8 cellular contexts compared by ENCODE assay signal in genomic region chr7:66921396-66921917, GRCh38. TPM values are rescaled to one million over a fixed set of nuclear protein-coding genes. Genes with fewer than 3 reads are reported as not detected.
A peak's percentile ranks its signal among the peaks of the same experiment; 100 is the strongest.
DNase-seq lines count a peak whose midpoint lies in the region; ATAC-seq and TF ChIP-seq lines count a peak whose summit lies in the region.

No MANE protein-coding gene starts in this region.

- POLR2A ChIA-PET in activated B cell treated with CpG ODN at 0.5 μM for 24 hours (lab: Charles Lee) = interaction anchor here (0.5 to 2.0 kb wide), 14 partner anchors 9 to 716 kb away, joined by 3 to 32 read pairs (median 4); partner anchors contain the start of genes RABGEF1, SBDS, TPST1 and TYW1

- intact Hi-C loops in activated B cell treated with CpG ODN at 0.5 μM for 24 hours (cut with micrococcal nuclease) = loop anchor here (1.0 to 2.0 kb wide), 7 partner anchors 75 to 428 kb away; partner anchors contain the start of genes KCTD7, RABGEF1 and TYW1

- H3K9me3 Mint-ChIP-seq in activated B cell treated with CpG ODN at 0.5 μM for 24 hours = no peaks in the 10 kb centered on the region

- H3K4me1 ChIP-seq in HUES6 (ENCODE audit: control insufficient read depth, insufficient read depth, low read length) (peaks cover 7% of the 10 kb centered on the region; the same call in 1 of the 2 replicates), muscle layer of colon (ENCODE audit: insufficient read depth, low read length) (peaks cover 29% of the 10 kb centered on the region), urinary bladder (ENCODE audit: insufficient read depth) (peaks cover 4% of the 10 kb centered on the region)

- ATAC-seq in GM21423 (IDR thresholded peaks at IDR 0.05; ENCODE audit: unreplicated experiment) (peak; percentile 21), activated B cell treated with CpG ODN at 0.5 μM for 24 hours (ENCODE audit: low read depth) (no peak)

- H3K27ac ChIP-seq in HUES6 (ENCODE audit: low read depth, low read length) (peak overlapping the region; percentile 37; the same call in 1 of the 2 replicates), muscle layer of colon (ENCODE audit: low read depth, low read length) (peak overlapping the region; percentile 84), urinary bladder (ENCODE audit: low read depth) (no peak overlapping the region)

- no peaks in the 10 kb centered on the region for H3K27me3 Mint-ChIP-seq in activated B cell treated with CpG ODN at 0.5 μM for 24 hours

- H3K27me3 ChIP-seq in HUES6 (ENCODE audit: control insufficient read depth, insufficient read depth, low read length) (no peaks in the 10 kb centered on the region), muscle layer of colon (ENCODE audit: control insufficient read depth in 1 of 2, insufficient read depth in 2 of 2, low read length in 2 of 2) (no peaks in the 10 kb centered on the region)

- TF ChIP-seq CTCF in activated B cell treated with CpG ODN at 0.5 μM for 24 hours (IDR thresholded peaks at IDR 0.05) = no peak

- under 1% methylated on average over 47 of the region's 47 CpGs for WGBS in urinary bladder

- H3K36me3 ChIP-seq in HUES6 (ENCODE audit: control insufficient read depth, insufficient read depth, low read length) (no peaks in the 10 kb centered on the region), muscle layer of colon (ENCODE audit: insufficient read depth, low read length) (no peaks in the 10 kb centered on the region), urinary bladder (ENCODE audit: insufficient read depth) (no peaks in the 10 kb centered on the region)

- H3K27ac Mint-ChIP-seq in activated B cell treated with CpG ODN at 0.5 μM for 24 hours = peak overlapping the region; percentile 92

- peaks cover 37% of the 10 kb centered on the region for H3K4me1 Mint-ChIP-seq in activated B cell treated with CpG ODN at 0.5 μM for 24 hours

- peak overlapping the region; percentile 87 for H3K4me3 ChIP-seq in HUES6 (ENCODE audit: low read depth, low read length)
- H3K4me3 ChIP-seq in muscle layer of colon (ENCODE audit: low read depth in 1 of 2, low read length in 2 of 2) = peak overlapping the region; percentile 87 to 99
- peak overlapping the region; percentile 99 for H3K4me3 ChIP-seq in urinary bladder (ENCODE audit: low read depth, low read length)

- H3K9ac ChIP-seq in HUES6 (ENCODE audit: low read length) (peak overlapping the region; percentile 83), muscle layer of colon (ENCODE audit: low read length) (peak overlapping the region; percentile 93)

- H3K9me3 ChIP-seq in HUES6 (ENCODE audit: control insufficient read depth, insufficient read depth, low read depth, low read length) (no peaks in the 10 kb centered on the region), muscle layer of colon (ENCODE audit: low read length) (no peaks in the 10 kb centered on the region)

- H3K4me3 Mint-ChIP-seq in activated B cell treated with CpG ODN at 0.5 μM for 24 hours = peak overlapping the region; percentile 95

- CTCF ChIA-PET in activated B cell treated with CpG ODN at 0.5 μM for 24 hours (lab: Charles Lee) = interaction anchor here (1.1 kb wide), 1 partner anchor 77 kb away, joined by 3 read pairs; no protein-coding TSS in a partner anchor

- peak; percentile 69 for DNase-seq in D341Med (ENCODE audit: low spot score)
- peak; percentile 31 for DNase-seq in activated B cell treated with CpG ODN at 0.5 μM for 24 hours
- DNase-seq in epidermal melanocyte (ENCODE audit: insufficient read length, low spot score) = peak; percentile 41
- DNase-seq in NCI-H524 treated with DMSO at 0.1 percent for 48 hours (lab: John Stamatoyannopoulos, UW) = no peak

- H3K36me3 Mint-ChIP-seq in activated B cell treated with CpG ODN at 0.5 μM for 24 hours (ENCODE audit: low read depth) = peaks cover 27% of the 10 kb centered on the region

RNA-seq across cellular contexts. Expression of gene TMEM248, which starts 0.4 kb away (rescaled TPM):
- total RNA-seq in activated B cell treated with CpG ODN at 0.5 μM for 24 hours = 89.2 and 95.0 TPM in 2 replicates
- total RNA-seq in urinary bladder = 82.1 TPM
- 57.8 TPM for polyA plus RNA-seq in urinary bladder
